Comparison of ENCODE assay signal across 1 cellular context in the genomic region with DNA sequence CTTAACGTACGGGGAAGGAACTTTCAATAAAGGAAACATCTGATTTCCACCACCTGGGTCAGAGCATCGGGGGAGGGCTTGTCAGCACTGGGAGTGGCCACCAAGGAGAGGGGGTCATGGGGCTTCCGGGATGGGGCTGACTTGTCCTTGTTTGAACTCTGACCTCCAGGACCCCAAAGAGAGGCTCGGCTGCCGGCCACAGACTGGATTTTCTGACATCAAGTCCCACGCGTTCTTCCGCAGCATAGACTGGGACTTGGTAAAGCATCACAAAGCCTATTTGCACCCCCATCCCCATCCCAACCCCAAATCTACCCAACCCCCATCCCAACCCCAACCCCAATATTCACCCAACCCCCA.
TF ChIP-seq lines count a peak whose summit lies in the region.

No MANE protein-coding gene starts in this region.

TF ChIP-seq in WTC11, 78 proteins besides CTCF, POLR2A, EP300 and RAD21 (continued from another document):
- TF ChIP-seq, protein P1, sequence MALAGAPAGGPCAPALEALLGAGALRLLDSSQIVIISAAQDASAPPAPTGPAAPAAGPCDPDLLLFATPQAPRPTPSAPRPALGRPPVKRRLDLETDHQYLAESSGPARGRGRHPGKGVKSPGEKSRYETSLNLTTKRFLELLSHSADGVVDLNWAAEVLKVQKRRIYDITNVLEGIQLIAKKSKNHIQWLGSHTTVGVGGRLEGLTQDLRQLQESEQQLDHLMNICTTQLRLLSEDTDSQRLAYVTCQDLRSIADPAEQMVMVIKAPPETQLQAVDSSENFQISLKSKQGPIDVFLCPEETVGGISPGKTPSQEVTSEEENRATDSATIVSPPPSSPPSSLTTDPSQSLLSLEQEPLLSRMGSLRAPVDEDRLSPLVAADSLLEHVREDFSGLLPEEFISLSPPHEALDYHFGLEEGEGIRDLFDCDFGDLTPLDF (CRISPR knock-in tag; IDR thresholded peaks at IDR 0.05), result no peak
- TF ChIP-seq, protein P2, sequence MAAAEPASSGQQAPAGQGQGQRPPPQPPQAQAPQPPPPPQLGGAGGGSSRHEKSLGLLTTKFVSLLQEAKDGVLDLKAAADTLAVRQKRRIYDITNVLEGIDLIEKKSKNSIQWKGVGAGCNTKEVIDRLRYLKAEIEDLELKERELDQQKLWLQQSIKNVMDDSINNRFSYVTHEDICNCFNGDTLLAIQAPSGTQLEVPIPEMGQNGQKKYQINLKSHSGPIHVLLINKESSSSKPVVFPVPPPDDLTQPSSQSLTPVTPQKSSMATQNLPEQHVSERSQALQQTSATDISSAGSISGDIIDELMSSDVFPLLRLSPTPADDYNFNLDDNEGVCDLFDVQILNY (CRISPR knock-in tag; IDR thresholded peaks at IDR 0.05), result no peak
- TF ChIP-seq ZNF121 (CRISPR knock-in tag; IDR thresholded peaks at IDR 0.05) (no peak), TP53 (CRISPR knock-in tag; IDR thresholded peaks at IDR 0.05) (no peak), ESRRA (CRISPR knock-in tag; IDR thresholded peaks at IDR 0.05; ENCODE audit: borderline replicate concordance) (no peak), ELF4 (CRISPR knock-in tag; IDR thresholded peaks at IDR 0.05; ENCODE audit: low read depth) (no peak), TCF7 (CRISPR knock-in tag; IDR thresholded peaks at IDR 0.05; ENCODE audit: low read depth) (no peak), ZNF263 (CRISPR knock-in tag; IDR thresholded peaks at IDR 0.05; ENCODE audit: low read depth) (no peak)
- TF ChIP-seq, protein P3, sequence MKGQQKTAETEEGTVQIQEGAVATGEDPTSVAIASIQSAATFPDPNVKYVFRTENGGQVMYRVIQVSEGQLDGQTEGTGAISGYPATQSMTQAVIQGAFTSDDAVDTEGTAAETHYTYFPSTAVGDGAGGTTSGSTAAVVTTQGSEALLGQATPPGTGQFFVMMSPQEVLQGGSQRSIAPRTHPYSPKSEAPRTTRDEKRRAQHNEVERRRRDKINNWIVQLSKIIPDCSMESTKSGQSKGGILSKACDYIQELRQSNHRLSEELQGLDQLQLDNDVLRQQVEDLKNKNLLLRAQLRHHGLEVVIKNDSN (CRISPR knock-in tag; IDR thresholded peaks at IDR 0.05), result no peak
- TF ChIP-seq, protein P4, sequence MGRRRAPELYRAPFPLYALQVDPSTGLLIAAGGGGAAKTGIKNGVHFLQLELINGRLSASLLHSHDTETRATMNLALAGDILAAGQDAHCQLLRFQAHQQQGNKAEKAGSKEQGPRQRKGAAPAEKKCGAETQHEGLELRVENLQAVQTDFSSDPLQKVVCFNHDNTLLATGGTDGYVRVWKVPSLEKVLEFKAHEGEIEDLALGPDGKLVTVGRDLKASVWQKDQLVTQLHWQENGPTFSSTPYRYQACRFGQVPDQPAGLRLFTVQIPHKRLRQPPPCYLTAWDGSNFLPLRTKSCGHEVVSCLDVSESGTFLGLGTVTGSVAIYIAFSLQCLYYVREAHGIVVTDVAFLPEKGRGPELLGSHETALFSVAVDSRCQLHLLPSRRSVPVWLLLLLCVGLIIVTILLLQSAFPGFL (CRISPR knock-in tag; IDR thresholded peaks at IDR 0.05; ENCODE audit: borderline replicate concordance), result no peak
